Comparison of ENCODE assay signal across 17 cellular contexts in the genomic region with DNA sequence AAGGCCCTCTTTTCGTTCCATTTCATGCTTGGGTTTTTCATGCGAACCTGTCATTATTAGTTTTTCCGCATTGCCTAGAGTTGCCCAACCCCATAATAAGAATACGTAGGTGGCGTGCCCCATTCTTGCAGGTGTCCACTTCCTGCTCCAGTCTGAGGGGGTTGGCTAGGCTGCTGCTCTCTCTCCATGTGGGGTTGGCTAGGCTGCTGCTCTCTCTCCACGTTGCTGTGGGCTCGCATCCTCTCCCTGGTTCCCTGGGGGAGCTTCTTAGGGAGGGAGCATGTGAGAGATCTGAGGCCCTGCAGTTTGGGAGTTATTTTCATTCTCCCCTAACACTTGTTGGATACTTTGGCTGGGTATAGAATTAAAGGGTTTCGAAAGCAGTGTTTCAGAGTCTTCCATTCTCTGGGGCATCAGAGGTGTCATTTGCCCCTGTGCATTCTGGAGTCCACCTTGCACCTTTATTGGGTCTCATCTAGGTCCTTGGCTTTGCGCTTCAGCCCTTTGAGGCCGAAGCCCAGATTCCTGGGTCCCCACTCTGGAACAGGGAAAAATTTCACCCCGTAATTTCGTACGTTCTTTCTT. TPM values are rescaled to one million over a fixed set of nuclear protein-coding genes. Genes with fewer than 3 reads are reported as not detected.
DNase-seq lines count a peak whose midpoint lies in the region; ATAC-seq and TF ChIP-seq lines count a peak whose summit lies in the region.
"Had no signal": no experiment of that assay in that cellular context is flagged by ENCODE, and none has a peak within 500 bp of the region (broad histone marks: within the 10 kb centered on the region; RNA-seq: fewer than 3 reads in every experiment).

No MANE protein-coding gene starts in this region.

- H3K4me1 ChIP-seq in DND-41 (ENCODE audit: insufficient read depth, low read length) (peaks cover 6% of the 10 kb centered on the region; the same call in 1 of the 2 replicates), endodermal cell (ENCODE audit: control insufficient read depth, insufficient read depth, low read length) (no peaks in the 10 kb centered on the region), suprapubic skin (peaks cover 42% of the 10 kb centered on the region)

- intact Hi-C loops in activated naive CD4-positive, alpha-beta T cell treated with anti-CD3 and anti-CD28 coated beads for 36 hours (cut with micrococcal nuclease): no loop called here

- 88 to 92% methylated on average over 9 to 13 of the region's 13 CpGs for WGBS in endodermal cell (ENCODE audit: insufficient coverage in 1 of 2, insufficient read length in 1 of 2), 2 experiments
- 94% methylated on average over 13 of the region's 13 CpGs for WGBS in suprapubic skin

- H3K27ac Mint-ChIP-seq in activated naive CD4-positive, alpha-beta T cell treated with anti-CD3 and anti-CD28 coated beads for 36 hours: peak overlapping the region; percentile 74
- H3K27ac Mint-ChIP-seq in endodermal cell: peak overlapping the region; percentile 14

- H3K9me3 ChIP-seq in DND-41 (ENCODE audit: insufficient read depth, low read length, severe bottlenecking) (peaks cover 30% of the 10 kb centered on the region), endodermal cell (ENCODE audit: control insufficient read depth, low read length) (no peaks in the 10 kb centered on the region), suprapubic skin (peaks cover 3% of the 10 kb centered on the region)

- H3K4me3 Mint-ChIP-seq in activated naive CD4-positive, alpha-beta T cell treated with anti-CD3 and anti-CD28 coated beads for 36 hours: no peak overlapping the region
- H3K4me3 Mint-ChIP-seq in endodermal cell: no peak overlapping the region

- no peak overlapping the region for H3K27ac ChIP-seq in DND-41 (ENCODE audit: low read length)
- H3K27ac ChIP-seq in endodermal cell (ENCODE audit: low read depth, low read length): no peak overlapping the region
- no peak overlapping the region for H3K27ac ChIP-seq in suprapubic skin
- H3K27ac ChIP-seq: GM23248, hepatocyte had no signal

- H3K4me1 Mint-ChIP-seq in activated naive CD4-positive, alpha-beta T cell treated with anti-CD3 and anti-CD28 coated beads for 36 hours (ENCODE audit: low read depth): peaks cover 44% of the 10 kb centered on the region
- H3K4me1 Mint-ChIP-seq in endodermal cell: peaks cover 12% of the 10 kb centered on the region

- H3K9me3 Mint-ChIP-seq in activated naive CD4-positive, alpha-beta T cell treated with anti-CD3 and anti-CD28 coated beads for 36 hours: peaks cover 15% of the 10 kb centered on the region
- H3K9me3 Mint-ChIP-seq in endodermal cell: peaks cover 8% of the 10 kb centered on the region

- TF ChIP-seq CTCF in DND-41 (IDR thresholded peaks at IDR 0.05; ENCODE audit: borderline replicate concordance, extremely low read depth, low read length, poor library complexity, severe bottlenecking) (no peak), endodermal cell (conservative IDR thresholded peaks at IDR 0.05) (no peak), suprapubic skin (IDR thresholded peaks at IDR 0.05) (no peak)

- H3K79me2 ChIP-seq in DND-41 (ENCODE audit: insufficient read depth, low read length): peaks cover 99% of the 10 kb centered on the region

- CTCF ChIA-PET in activated naive CD4-positive, alpha-beta T cell treated with anti-CD3 and anti-CD28 coated beads for 36 hours (lab: Charles Lee): interaction anchor here (0.8 kb wide), 1 partner anchor 10 kb away, joined by 3 read pairs; no protein-coding TSS in a partner anchor

- no peak overlapping the region for H3K9ac ChIP-seq in DND-41 (ENCODE audit: low read depth, low read length)
- H3K9ac ChIP-seq in endodermal cell (ENCODE audit: extremely low read depth, low read length, poor library complexity, severe bottlenecking): no peak overlapping the region
- H3K9ac ChIP-seq: GM23248 had no signal

- H3K36me3 ChIP-seq in DND-41 (ENCODE audit: insufficient read depth, low read length): peaks cover 96% of the 10 kb centered on the region
- peaks cover 92% of the 10 kb centered on the region for H3K36me3 ChIP-seq in endodermal cell (ENCODE audit: control insufficient read depth, insufficient read depth, low read length)
- H3K36me3 ChIP-seq in suprapubic skin: peaks cover 33% of the 10 kb centered on the region

- H3K4me2 ChIP-seq in DND-41 (ENCODE audit: insufficient read depth, low read length): no peak overlapping the region
- H3K4me2 ChIP-seq: hepatocyte had no signal

- no peak overlapping the region for H2AFZ ChIP-seq in DND-41 (ENCODE audit: low read depth, low read length)
- H2AFZ ChIP-seq: GM23248, hepatocyte had no signal

- TF ChIP-seq POLR2A in suprapubic skin (IDR thresholded peaks at IDR 0.05): no peak

- DNase-seq in activated naive CD4-positive, alpha-beta T cell treated with anti-CD3 and anti-CD28 coated beads for 36 hours: no peak
- DNase-seq in activated naive CD4-positive, alpha-beta T cell treated with anti-CD3 and anti-CD28 coated beads, Interleukin-2, amount 50 U/mL, for 16 hours: no peak
- peak; percentile 10 for DNase-seq in DND-41
- DNase-seq in endodermal cell: peak; percentile 40
- DNase-seq in suprapubic skin (ENCODE audit: low spot score in 2 of 2): peak; percentile 34 to 54
- DNase-seq in NCI-H128 (lab: John Stamatoyannopoulos, UW; ENCODE audit: unreplicated experiment): no peak
- no peak for DNase-seq in putamen (ENCODE audit: low spot score)
- no peak for DNase-seq in NCI-H1436 treated with DMSO at 0.1 percent for 48 hours (lab: John Stamatoyannopoulos, UW)
- DNase-seq: activated CD4-positive, alpha-beta T cell treated with anti-CD3 and anti-CD28 coated beads for 4 hours; aorta; GM23248; mesenchymal stem cell; NCI-H2171; retina; stimulated activated CD4-positive, alpha-beta T cell treated with anti-CD3 and anti-CD28 coated beads, Interleukin-15, amount 100 ng/mL, for 24 hours; T1000 had no signal

- no peaks in the 10 kb centered on the region for H3K27me3 ChIP-seq in DND-41 (ENCODE audit: insufficient read depth, low read length, poor library complexity)
- H3K27me3 ChIP-seq in endodermal cell (ENCODE audit: control insufficient read depth, insufficient read depth, low read length, poor library complexity, severe bottlenecking): no peaks in the 10 kb centered on the region
- no peaks in the 10 kb centered on the region for H3K27me3 ChIP-seq in suprapubic skin
- H3K27me3 ChIP-seq: hepatocyte had no signal

- H4K20me1 ChIP-seq in DND-41 (ENCODE audit: insufficient read depth, low read length): peaks cover 94% of the 10 kb centered on the region

- no peak for ATAC-seq in DND-41 (ENCODE audit: insufficient read depth, low read depth)

- TF ChIP-seq EP300 in suprapubic skin (IDR thresholded peaks at IDR 0.05): no peak

- H3K27me3 Mint-ChIP-seq in activated naive CD4-positive, alpha-beta T cell treated with anti-CD3 and anti-CD28 coated beads for 36 hours (ENCODE audit: low read depth): no peaks in the 10 kb centered on the region
- H3K27me3 Mint-ChIP-seq in endodermal cell (ENCODE audit: insufficient read depth): no peaks in the 10 kb centered on the region

- H3K4me3 ChIP-seq in DND-41 (ENCODE audit: low read depth in 1 of 2, low read length in 2 of 2) (no peak overlapping the region), endodermal cell (ENCODE audit: low read length) (no peak overlapping the region), suprapubic skin (no peak overlapping the region)
- H3K4me3 ChIP-seq: GM23248, hepatocyte had no signal

- H3K36me3 Mint-ChIP-seq in activated naive CD4-positive, alpha-beta T cell treated with anti-CD3 and anti-CD28 coated beads for 36 hours (ENCODE audit: low read depth): peaks cover 56% of the 10 kb centered on the region
- H3K36me3 Mint-ChIP-seq in endodermal cell (ENCODE audit: low read depth): peaks cover 66% of the 10 kb centered on the region

RNA-seq across cellular contexts. Expression of a gene that starts 8.6 kb away (rescaled TPM):
- total RNA-seq in activated naive CD4-positive, alpha-beta T cell treated with anti-CD3 and anti-CD28 coated beads for 36 hours: 10 to 100 TPM; 14.5 to 16.2 TPM
- total RNA-seq in endodermal cell (10 to 100 TPM; 31.6 to 34.0 TPM), suprapubic skin (10 to 100 TPM; 10.6 to 32.3 (median 17.1) TPM)
- polyA plus RNA-seq in endodermal cell (2013, experiment 1 of 2): 27.6 TPM
- 24.7 TPM for polyA plus RNA-seq in endodermal cell (2013, experiment 2 of 2)

RNA-seq across cellular contexts. Expression of a gene that starts 12.0 kb away (rescaled TPM):
- total RNA-seq in activated naive CD4-positive, alpha-beta T cell treated with anti-CD3 and anti-CD28 coated beads for 36 hours: 100 to 1,000 TPM; 346 to 358 TPM
- total RNA-seq in endodermal cell (100 to 1,000 TPM; 322 to 372 TPM), suprapubic skin (100 to 1,000 TPM; 284 to 385 (median 362) TPM)
- 397 TPM for polyA plus RNA-seq in endodermal cell (2013, experiment 1 of 2)
- 397 TPM for polyA plus RNA-seq in endodermal cell (2013, experiment 2 of 2)

RNA-seq across cellular contexts. Expression of a gene that starts 14.6 kb away (rescaled TPM):
- total RNA-seq in activated naive CD4-positive, alpha-beta T cell treated with anti-CD3 and anti-CD28 coated beads for 36 hours: 10 to 100 TPM; 45.5 TPM
- total RNA-seq in endodermal cell (10 to 100 TPM; 57.6 to 66.7 TPM), suprapubic skin (100 to 1,000 TPM in 3 of 4 donors, 10 to 100 TPM in 1; 99.3 to 161 (median 119) TPM)
- polyA plus RNA-seq in endodermal cell (2013, experiment 1 of 2): 72.3 TPM
- 52.9 TPM for polyA plus RNA-seq in endodermal cell (2013, experiment 2 of 2)

RNA-seq across cellular contexts. Expression of a gene that starts 45.6 kb away (rescaled TPM):
- 100 to 1,000 TPM; 206 TPM for total RNA-seq in activated naive CD4-positive, alpha-beta T cell treated with anti-CD3 and anti-CD28 coated beads for 36 hours
- 100 to 1,000 TPM; 110 to 112 TPM for total RNA-seq in endodermal cell
- 121 TPM for polyA plus RNA-seq in endodermal cell (2013, experiment 1 of 2)
- polyA plus RNA-seq in endodermal cell (2013, experiment 2 of 2): 115 TPM
- total RNA-seq in suprapubic skin: 100 to 1,000 TPM; 384 to 510 (median 421) TPM

RNA-seq across cellular contexts. Expression of a gene that starts 55.2 kb away (rescaled TPM):
- total RNA-seq in activated naive CD4-positive, alpha-beta T cell treated with anti-CD3 and anti-CD28 coated beads for 36 hours: under 1 TPM; 0.17 to 0.25 TPM
- total RNA-seq in endodermal cell (under 1 TPM; 0.53 to 0.60 TPM), suprapubic skin (1 to 10 TPM; 2.5 to 3.6 (median 3.0) TPM)
- polyA plus RNA-seq in endodermal cell (2013, experiment 1 of 2): 0.71 TPM
- 0.37 TPM for polyA plus RNA-seq in endodermal cell (2013, experiment 2 of 2)

Comparison
In these comparisons a context has a peak if more than half of its experiments do, and no peak if none do; other contexts are left out.
1. DNase-seq: peak in DND-41 (single experiment), endodermal cell (single experiment) and suprapubic skin (2 of 2); none in activated naive CD4-positive, alpha-beta T cell treated with anti-CD3 and anti-CD28 coated beads for 36 hours (single experiment), activated naive CD4-positive, alpha-beta T cell treated with anti-CD3 and anti-CD28 coated beads, Interleukin-2, amount 50 U/mL, for 16 hours (single experiment), NCI-H128 (single experiment), putamen (single experiment) and NCI-H1436 treated with DMSO at 0.1 percent for 48 hours (single experiment).